In the genomic region with DNA sequence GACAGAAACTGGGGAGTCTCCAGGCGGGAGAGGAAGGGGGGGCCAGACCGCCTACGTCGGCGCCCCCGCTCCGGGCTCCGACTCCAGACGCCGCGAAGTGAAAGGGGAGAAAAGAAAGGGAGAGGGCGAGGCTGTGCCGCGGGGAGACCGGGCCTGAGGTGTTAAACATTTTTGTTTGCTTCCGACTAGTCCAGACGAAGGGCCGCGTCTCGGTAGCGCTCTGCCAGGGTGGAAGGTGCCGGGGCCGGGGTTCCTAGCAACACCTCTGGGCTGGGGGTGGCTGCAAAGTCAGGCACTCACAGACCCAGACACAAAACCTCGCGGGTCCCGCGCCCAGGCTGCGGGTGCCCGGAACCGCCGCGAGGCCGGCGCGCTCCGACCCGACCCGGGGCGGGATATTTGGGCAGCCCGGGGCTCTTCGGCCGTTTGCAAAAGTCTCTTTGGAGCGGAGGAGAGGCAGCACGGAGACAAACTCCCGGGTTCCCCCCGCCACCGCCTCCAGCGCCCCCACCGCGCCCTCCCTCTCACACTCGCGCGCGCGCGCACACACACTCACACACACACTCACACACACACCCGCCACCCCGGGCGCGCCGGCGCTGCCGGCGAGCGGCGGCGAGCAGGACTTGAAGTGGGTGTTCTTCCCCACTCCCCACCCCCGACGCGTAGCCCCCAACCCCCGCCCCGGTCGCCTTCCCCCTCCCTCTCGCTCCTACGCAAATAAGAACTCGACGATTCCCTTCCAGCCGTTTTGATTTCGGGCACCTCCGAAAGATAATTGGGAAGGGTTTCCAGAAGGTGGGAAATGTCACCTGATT, we compare ENCODE assay signal across 1 cellular context.
TF ChIP-seq lines count a peak whose summit lies in the region.

No MANE protein-coding gene starts in this region.

TF ChIP-seq in HEK293, 187 proteins besides CTCF, POLR2A, EP300 and RAD21 (continued from another document and continues in another):
- TF ChIP-seq ZNF398 (tag by site-specific recombination; IDR thresholded peaks at IDR 0.05) = peak; percentile 93
- TF ChIP-seq ZNF37A (tag by site-specific recombination; IDR thresholded peaks at IDR 0.05) = no peak
- peak; percentile 32; the same call in 1 of the 2 replicates for TF ChIP-seq ZNF629 (tag by site-specific recombination; IDR thresholded peaks at IDR 0.05)
- no peak for TF ChIP-seq ZNF830 (tag by site-specific recombination; IDR thresholded peaks at IDR 0.05; ENCODE audit: low read depth)
- TF ChIP-seq ZNF600 (tag by site-specific recombination; IDR thresholded peaks at IDR 0.05) = 0 out of 2 replicates have a peak, but pooled peaks have one; percentile 54
- TF ChIP-seq GLI4 (tag by site-specific recombination; IDR thresholded peaks at IDR 0.05) = no peak
- TF ChIP-seq, protein P1, sequence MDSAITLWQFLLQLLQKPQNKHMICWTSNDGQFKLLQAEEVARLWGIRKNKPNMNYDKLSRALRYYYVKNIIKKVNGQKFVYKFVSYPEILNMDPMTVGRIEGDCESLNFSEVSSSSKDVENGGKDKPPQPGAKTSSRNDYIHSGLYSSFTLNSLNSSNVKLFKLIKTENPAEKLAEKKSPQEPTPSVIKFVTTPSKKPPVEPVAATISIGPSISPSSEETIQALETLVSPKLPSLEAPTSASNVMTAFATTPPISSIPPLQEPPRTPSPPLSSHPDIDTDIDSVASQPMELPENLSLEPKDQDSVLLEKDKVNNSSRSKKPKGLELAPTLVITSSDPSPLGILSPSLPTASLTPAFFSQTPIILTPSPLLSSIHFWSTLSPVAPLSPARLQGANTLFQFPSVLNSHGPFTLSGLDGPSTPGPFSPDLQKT (IDR thresholded peaks at IDR 0.05; ENCODE audit: borderline replicate concordance, low read depth, low read length) = no peak
- TF ChIP-seq ZNF391 (tag by site-specific recombination; IDR thresholded peaks at IDR 0.05; ENCODE audit: borderline replicate concordance, low read depth) = no peak
- TF ChIP-seq HOXD13 (CRISPR knock-in tag; IDR thresholded peaks at IDR 0.05; ENCODE audit: borderline replicate concordance) = no peak
- peak; percentile 95 for TF ChIP-seq PRDM1 (tag by site-specific recombination; IDR thresholded peaks at IDR 0.05)
- no peak; the same call in 1 of the 2 replicates for TF ChIP-seq ZNF777 (tag by site-specific recombination; IDR thresholded peaks at IDR 0.05; ENCODE audit: borderline replicate concordance)
- TF ChIP-seq WT1 (tag by site-specific recombination; IDR thresholded peaks at IDR 0.05) = no peak
- TF ChIP-seq ZNF266 (tag by site-specific recombination; IDR thresholded peaks at IDR 0.05; ENCODE audit: low read depth) = no peak
- TF ChIP-seq ZBTB1 (tag by site-specific recombination; IDR thresholded peaks at IDR 0.05) = no peak
- peak; percentile 69 for TF ChIP-seq ZSCAN4 (tag by site-specific recombination; IDR thresholded peaks at IDR 0.05)
- TF ChIP-seq MZF1 (tag by site-specific recombination; IDR thresholded peaks at IDR 0.05; ENCODE audit: borderline replicate concordance) = no peak
- TF ChIP-seq YY1 (tag by site-specific recombination; IDR thresholded peaks at IDR 0.05) = no peak
- TF ChIP-seq ZSCAN23 (tag by site-specific recombination; IDR thresholded peaks at IDR 0.05) = no peak
- TF ChIP-seq ZNF747 (tag by site-specific recombination; IDR thresholded peaks at IDR 0.05) = no peak
- TF ChIP-seq, protein P2, sequence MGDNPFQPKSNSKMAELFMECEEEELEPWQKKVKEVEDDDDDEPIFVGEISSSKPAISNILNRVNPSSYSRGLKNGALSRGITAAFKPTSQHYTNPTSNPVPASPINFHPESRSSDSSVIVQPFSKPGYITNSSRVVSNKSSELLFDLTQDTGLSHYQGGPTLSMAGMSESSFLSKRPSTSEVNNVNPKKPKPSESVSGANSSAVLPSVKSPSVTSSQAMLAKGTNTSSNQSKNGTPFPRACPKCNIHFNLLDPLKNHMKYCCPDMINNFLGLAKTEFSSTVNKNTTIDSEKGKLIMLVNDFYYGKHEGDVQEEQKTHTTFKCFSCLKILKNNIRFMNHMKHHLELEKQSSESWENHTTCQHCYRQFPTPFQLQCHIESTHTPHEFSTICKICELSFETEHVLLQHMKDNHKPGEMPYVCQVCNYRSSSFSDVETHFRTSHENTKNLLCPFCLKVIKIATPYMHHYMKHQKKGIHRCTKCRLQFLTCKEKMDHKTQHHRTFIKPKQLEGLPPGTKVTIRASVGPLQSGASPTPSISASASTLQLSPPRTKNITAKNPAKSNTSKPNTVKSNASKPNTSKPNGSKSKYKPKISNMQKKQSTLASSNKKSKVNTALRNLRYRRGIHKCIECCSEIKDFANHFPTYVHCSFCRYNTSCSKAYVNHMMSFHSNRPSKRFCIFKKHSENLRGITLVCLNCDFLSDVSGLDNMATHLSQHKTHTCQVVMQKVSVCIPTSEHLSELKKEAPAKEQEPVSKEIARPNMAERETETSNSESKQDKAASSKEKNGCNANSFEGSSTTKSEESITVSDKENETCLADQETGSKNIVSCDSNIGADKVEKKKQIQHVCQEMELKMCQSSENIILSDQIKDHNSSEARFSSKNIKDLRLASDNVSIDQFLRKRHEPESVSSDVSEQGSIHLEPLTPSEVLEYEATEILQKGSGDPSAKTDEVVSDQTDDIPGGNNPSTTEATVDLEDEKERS (tag by site-specific recombination; IDR thresholded peaks at IDR 0.05) = no peak
- TF ChIP-seq ZNF302 (tag by site-specific recombination; IDR thresholded peaks at IDR 0.05; ENCODE audit: low read depth) = no peak
- TF ChIP-seq ZNF335 (tag by site-specific recombination; conservative IDR thresholded peaks at IDR 0.05) = peak; percentile 86
- peak; percentile 86 for TF ChIP-seq PATZ1 (tag by site-specific recombination; IDR thresholded peaks at IDR 0.05)
- no peak for TF ChIP-seq MEIS1 (CRISPR knock-in tag; IDR thresholded peaks at IDR 0.05; ENCODE audit: borderline replicate concordance)
- TF ChIP-seq, protein P3, sequence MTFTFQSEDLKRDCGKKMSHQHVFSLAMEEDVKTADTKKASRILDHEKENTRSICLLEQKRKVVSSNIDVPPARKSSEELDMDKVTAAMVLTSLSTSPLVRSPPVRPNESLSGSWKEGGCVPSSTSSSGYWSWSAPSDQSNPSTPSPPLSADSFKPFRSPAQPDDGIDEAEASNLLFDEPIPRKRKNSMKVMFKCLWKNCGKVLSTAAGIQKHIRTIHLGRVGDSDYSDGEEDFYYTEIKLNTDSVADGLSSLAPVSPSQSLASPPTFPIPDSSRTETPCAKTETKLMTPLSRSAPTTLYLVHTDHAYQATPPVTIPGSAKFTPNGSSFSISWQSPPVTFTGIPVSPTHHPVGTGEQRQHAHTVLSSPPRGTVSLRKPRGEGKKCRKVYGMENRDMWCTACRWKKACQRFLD (tag by site-specific recombination; IDR thresholded peaks at IDR 0.05) = no peak
- no peak for TF ChIP-seq ZNF121 (tag by site-specific recombination; IDR thresholded peaks at IDR 0.05)
- TF ChIP-seq, protein P4, sequence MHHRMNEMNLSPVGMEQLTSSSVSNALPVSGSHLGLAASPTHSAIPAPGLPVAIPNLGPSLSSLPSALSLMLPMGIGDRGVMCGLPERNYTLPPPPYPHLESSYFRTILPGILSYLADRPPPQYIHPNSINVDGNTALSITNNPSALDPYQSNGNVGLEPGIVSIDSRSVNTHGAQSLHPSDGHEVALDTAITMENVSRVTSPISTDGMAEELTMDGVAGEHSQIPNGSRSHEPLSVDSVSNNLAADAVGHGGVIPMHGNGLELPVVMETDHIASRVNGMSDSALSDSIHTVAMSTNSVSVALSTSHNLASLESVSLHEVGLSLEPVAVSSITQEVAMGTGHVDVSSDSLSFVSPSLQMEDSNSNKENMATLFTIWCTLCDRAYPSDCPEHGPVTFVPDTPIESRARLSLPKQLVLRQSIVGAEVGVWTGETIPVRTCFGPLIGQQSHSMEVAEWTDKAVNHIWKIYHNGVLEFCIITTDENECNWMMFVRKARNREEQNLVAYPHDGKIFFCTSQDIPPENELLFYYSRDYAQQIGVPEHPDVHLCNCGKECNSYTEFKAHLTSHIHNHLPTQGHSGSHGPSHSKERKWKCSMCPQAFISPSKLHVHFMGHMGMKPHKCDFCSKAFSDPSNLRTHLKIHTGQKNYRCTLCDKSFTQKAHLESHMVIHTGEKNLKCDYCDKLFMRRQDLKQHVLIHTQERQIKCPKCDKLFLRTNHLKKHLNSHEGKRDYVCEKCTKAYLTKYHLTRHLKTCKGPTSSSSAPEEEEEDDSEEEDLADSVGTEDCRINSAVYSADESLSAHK (tag by site-specific recombination; IDR thresholded peaks at IDR 0.05) = no peak
- TF ChIP-seq ZNF155 (tag by site-specific recombination; IDR thresholded peaks at IDR 0.05) = no peak
- TF ChIP-seq ZNF707 (tag by site-specific recombination; IDR thresholded peaks at IDR 0.05) = no peak
- TF ChIP-seq ZNF776 (tag by site-specific recombination; IDR thresholded peaks at IDR 0.05; ENCODE audit: borderline replicate concordance) = no peak
- no peak for TF ChIP-seq ZSCAN16 (tag by site-specific recombination; IDR thresholded peaks at IDR 0.05)
- peak; percentile 31; the same call in 1 of the 2 replicates for TF ChIP-seq KLF8 (tag by site-specific recombination; IDR thresholded peaks at IDR 0.05)
- TF ChIP-seq GLIS1 (tag by site-specific recombination; IDR thresholded peaks at IDR 0.05) = no peak; the same call in 1 of the 2 replicates
- TF ChIP-seq RBAK (tag by site-specific recombination; IDR thresholded peaks at IDR 0.05) = no peak
- no peak for TF ChIP-seq ZNF677 (tag by site-specific recombination; IDR thresholded peaks at IDR 0.05)
- peak; percentile 65; the same call in 1 of the 2 replicates for TF ChIP-seq ZFP37 (tag by site-specific recombination; IDR thresholded peaks at IDR 0.05)
- TF ChIP-seq KLF16 (tag by site-specific recombination; IDR thresholded peaks at IDR 0.05) = no peak
- peak; percentile 82 for TF ChIP-seq ZNF366 (tag by site-specific recombination; conservative IDR thresholded peaks at IDR 0.05)
- no peak for TF ChIP-seq ZNF548 (tag by site-specific recombination; IDR thresholded peaks at IDR 0.05)
- TF ChIP-seq ZNF843 (tag by site-specific recombination; IDR thresholded peaks at IDR 0.05) = no peak
- peak; percentile 50; the same call in 1 of the 2 replicates for TF ChIP-seq ZBTB48 (tag by site-specific recombination; IDR thresholded peaks at IDR 0.05)
- peak; percentile 50; the same call in 1 of the 2 replicates for TF ChIP-seq ZBTB10 (tag by site-specific recombination; IDR thresholded peaks at IDR 0.05)
